Comparison of ENCODE assay signal across 24 cellular contexts in the genomic region with DNA sequence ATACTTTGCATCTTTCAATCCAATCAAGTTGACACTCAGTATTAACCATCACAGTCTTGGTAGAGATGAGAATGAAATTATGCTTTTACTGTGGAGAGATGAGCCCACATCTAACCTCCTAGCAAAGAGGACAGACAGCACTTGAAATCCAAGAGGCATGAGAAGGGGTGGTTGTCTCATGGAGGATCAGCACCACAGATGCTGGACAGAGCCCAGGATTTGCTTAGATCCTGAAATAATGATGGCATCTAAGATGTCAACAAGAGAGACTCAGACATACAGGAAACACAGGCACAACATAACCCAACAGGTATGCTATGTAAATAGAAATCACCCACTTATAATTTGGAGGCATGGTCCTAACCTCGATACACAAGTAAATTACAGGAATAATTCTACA.
"Had no signal": no experiment of that assay in that cellular context is flagged by ENCODE, and none has a peak within 500 bp of the region (broad histone marks: within the 10 kb centered on the region; RNA-seq: fewer than 3 reads in every experiment).

No MANE protein-coding gene starts in this region.

- H3K36me3 ChIP-seq: breast epithelium, suprapubic skin had no signal

- H3K4me3 Mint-ChIP-seq: activated B cell treated with CpG ODN at 0.5 μM for 24 hours; activated naive CD8-positive, alpha-beta T cell treated with anti-CD3 and anti-CD28 coated beads, Interleukin-2, amount 10 ng/mL, durations not matched to agents 7 days and 5 days; dendritic cell treated with granulocyte-macrophage colony-stimulating factor and Interleukin-4, amounts not matched to agents 40 ng/mL and 50 ng/mL, for 4 days; effector memory CD8-positive, alpha-beta T cell; natural killer cell treated with Interleukin-12 subunit alpha and Interleukin-12 subunit beta and Interleukin-15 and Interleukin-18, amount 100 ng/mL, for 72 hours; T-helper 17 cell; type B pancreatic cell had no signal

- H3K9me3 ChIP-seq: breast epithelium, suprapubic skin had no signal

- H3K9me3 Mint-ChIP-seq: activated B cell treated with CpG ODN at 0.5 μM for 24 hours; activated naive CD8-positive, alpha-beta T cell treated with anti-CD3 and anti-CD28 coated beads, Interleukin-2, amount 10 ng/mL, durations not matched to agents 7 days and 5 days; type B pancreatic cell had no signal

- H3K27me3 ChIP-seq: hepatocyte, suprapubic skin had no signal

- H3K4me3 ChIP-seq: breast epithelium, hepatocyte, suprapubic skin had no signal

- H3K4me1 Mint-ChIP-seq: activated B cell treated with CpG ODN at 0.5 μM for 24 hours; activated naive CD8-positive, alpha-beta T cell treated with anti-CD3 and anti-CD28 coated beads, Interleukin-2, amount 10 ng/mL, durations not matched to agents 7 days and 5 days; T-helper 17 cell had no signal

- H3K4me2 ChIP-seq: hepatocyte had no signal

- H3K27me3 Mint-ChIP-seq: activated B cell treated with CpG ODN at 0.5 μM for 24 hours; activated naive CD8-positive, alpha-beta T cell treated with anti-CD3 and anti-CD28 coated beads, Interleukin-2, amount 10 ng/mL, durations not matched to agents 7 days and 5 days; dendritic cell treated with granulocyte-macrophage colony-stimulating factor and Interleukin-4, amounts not matched to agents 40 ng/mL and 50 ng/mL, for 4 days; effector memory CD8-positive, alpha-beta T cell; natural killer cell treated with Interleukin-12 subunit alpha and Interleukin-12 subunit beta and Interleukin-15 and Interleukin-18, amount 100 ng/mL, for 72 hours; T-helper 17 cell; type B pancreatic cell had no signal

- H3K36me3 Mint-ChIP-seq: activated naive CD8-positive, alpha-beta T cell treated with anti-CD3 and anti-CD28 coated beads, Interleukin-2, amount 10 ng/mL, durations not matched to agents 7 days and 5 days; type B pancreatic cell had no signal

- DNase-seq: activated B cell treated with CpG ODN at 0.5 μM for 24 hours; activated CD4-positive, alpha-beta T cell treated with anti-CD3 and anti-CD28 coated beads for 48 hours; activated CD8-positive, alpha-beta memory T cell treated with anti-CD3 and anti-CD28 coated beads for 24 hours; activated naive CD4-positive, alpha-beta T cell; activated naive CD8-positive, alpha-beta T cell treated with anti-CD3 and anti-CD28 coated beads, Interleukin-2, amount 10 ng/mL, durations not matched to agents 7 days and 5 days; anterior cingulate cortex; cerebellar nuclear complex; effector memory CD8-positive, alpha-beta T cell; erythroblast; left ventricle myocardium superior; occipital lobe; right cardiac atrium; small intestine; stimulated activated CD4-positive, alpha-beta T cell treated with anti-CD3 and anti-CD28 coated beads, Interleukin-4, amount 100 ng/mL, for 4 hours; stimulated activated CD8-positive, alpha-beta memory T cell treated with anti-CD3 and anti-CD28 coated beads, Interleukin-4, amount 100 ng/mL, for 48 hours; stimulated activated naive CD8-positive, alpha-beta T cell treated with anti-CD3 and anti-CD28 coated beads, Interleukin-15, Interleukin-2, amounts not matched to agents 100 U/mL and 50 U/mL, for 24 hours; T-helper 17 cell had no signal

- H2AFZ ChIP-seq: hepatocyte had no signal

- H3K27ac Mint-ChIP-seq: activated B cell treated with CpG ODN at 0.5 μM for 24 hours; activated naive CD8-positive, alpha-beta T cell treated with anti-CD3 and anti-CD28 coated beads, Interleukin-2, amount 10 ng/mL, durations not matched to agents 7 days and 5 days; dendritic cell treated with granulocyte-macrophage colony-stimulating factor and Interleukin-4, amounts not matched to agents 40 ng/mL and 50 ng/mL, for 4 days; effector memory CD8-positive, alpha-beta T cell; natural killer cell treated with Interleukin-12 subunit alpha and Interleukin-12 subunit beta and Interleukin-15 and Interleukin-18, amount 100 ng/mL, for 72 hours; progenitor cell of endocrine pancreas; T-helper 17 cell; type B pancreatic cell had no signal

- H3K27ac ChIP-seq: breast epithelium, hepatocyte, suprapubic skin had no signal

- H3K79me2 ChIP-seq: hepatocyte had no signal

- ATAC-seq: effector memory CD8-positive, alpha-beta T cell; left ventricle myocardium superior; natural killer cell treated with Interleukin-12 subunit alpha and Interleukin-12 subunit beta and Interleukin-15 and Interleukin-18, amount 100 ng/mL, for 72 hours; right cardiac atrium; stimulated activated naive CD8-positive, alpha-beta T cell treated with anti-CD3 and anti-CD28 coated beads, Interleukin-15, Interleukin-2, amounts not matched to agents 100 U/mL and 50 U/mL, for 24 hours; T-helper 17 cell had no signal

- H3K4me1 ChIP-seq: breast epithelium, suprapubic skin had no signal
